Comparison of ENCODE assay signal across 8 cellular contexts in the genomic region with DNA sequence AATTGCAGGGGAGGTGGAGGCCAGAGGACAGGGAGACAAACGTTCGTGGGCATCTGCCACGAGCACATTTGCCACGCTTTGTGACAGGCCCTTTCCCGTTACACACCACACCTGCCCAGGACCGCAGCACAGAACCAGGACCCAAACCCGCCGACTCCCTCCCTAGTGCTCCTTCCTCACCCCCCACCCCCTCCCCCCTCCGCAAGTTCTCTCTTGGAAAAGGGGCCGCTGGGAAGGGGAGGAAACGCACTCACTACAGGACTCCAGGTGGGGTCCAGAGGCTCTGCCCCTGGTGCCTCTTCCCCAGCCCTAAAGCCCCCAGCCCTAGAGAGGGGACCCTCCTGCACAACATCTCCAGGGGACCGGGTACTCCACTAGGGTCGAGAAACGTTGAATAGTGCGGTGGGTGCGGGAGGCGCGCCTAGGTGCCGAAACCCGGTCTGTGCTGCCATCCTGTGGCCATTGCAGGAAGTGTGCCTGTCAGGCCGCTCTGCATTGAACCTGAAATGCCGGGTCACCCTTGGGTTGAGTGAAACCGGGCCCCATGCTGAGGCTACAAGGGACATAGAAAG. TPM values are rescaled to one million over a fixed set of nuclear protein-coding genes. Genes with fewer than 3 reads are reported as not detected.
DNase-seq lines count a peak whose midpoint lies in the region; ATAC-seq and TF ChIP-seq lines count a peak whose summit lies in the region.

No MANE protein-coding gene starts in this region.

- peak overlapping the region; percentile 95 for H3K4me2 ChIP-seq in GM23248 (ENCODE audit: unreplicated experiment)

- H3K4me1 ChIP-seq in GM23248 (ENCODE audit: insufficient read depth) = peaks cover 5% of the 10 kb centered on the region
- peaks cover 5% of the 10 kb centered on the region for H3K4me1 ChIP-seq in cardiac muscle cell (ENCODE audit: low read depth)

- H3K9me3 ChIP-seq in GM23248 (ENCODE audit: low read depth) (no peaks in the 10 kb centered on the region), cardiac muscle cell (ENCODE audit: low read depth) (no peaks in the 10 kb centered on the region)

- H3K36me3 Mint-ChIP-seq in activated naive CD4-positive, alpha-beta T cell treated with anti-CD3 and anti-CD28 coated beads, Interleukin-2, amount 50 U/mL, for 72 hours = no peaks in the 10 kb centered on the region
- H3K36me3 Mint-ChIP-seq in type B pancreatic cell = no peaks in the 10 kb centered on the region

- peak overlapping the region; percentile 99 for H2AFZ ChIP-seq in GM23248

- in situ Hi-C loops in GM23248 (cut with MboI) = loop anchor here (10.0 to 25.0 kb wide), 3 partner anchors 329 to 1054 kb away; no protein-coding TSS in a partner anchor

- H3K9ac ChIP-seq in GM23248 = peak overlapping the region; percentile 68

- no peaks in the 10 kb centered on the region for H4K20me1 ChIP-seq in GM23248 (ENCODE audit: insufficient read depth)

- no peaks in the 10 kb centered on the region for H3K79me2 ChIP-seq in GM23248 (ENCODE audit: insufficient read depth)

- DNase-seq in DMS114 treated with DMSO at 0.1 percent for 48 hours (lab: John Stamatoyannopoulos, UW; ENCODE audit: unreplicated experiment) = peak; percentile 51
- DNase-seq in GM23248 = peak; percentile 82
- peak; percentile 74 for DNase-seq in MV-4-11 (lab: John Stamatoyannopoulos, UW)
- DNase-seq in activated naive CD4-positive, alpha-beta T cell treated with anti-CD3 and anti-CD28 coated beads, Interleukin-2, amount 50 U/mL, for 72 hours (ENCODE audit: low spot score in 2 of 2) = peak; percentile 85 to 90
- peak; percentile 77 to 86 for DNase-seq in cardiac muscle cell (ENCODE audit: low read depth in 1 of 2, low spot score in 1 of 2)
- peak; percentile 71 for DNase-seq in pons (ENCODE audit: low spot score)
- peak; percentile 88 for DNase-seq in type B pancreatic cell (ENCODE audit: extremely low spot score, unreplicated experiment)

- WGBS in GM23248 (ENCODE audit: low coverage in 1 of 2, low lambda C conversion rate in 2 of 2, missing lambda C conversion rate in 2 of 2), 2 experiments = 2% methylated on average over 21 to 23 of the region's 23 CpGs

- peak overlapping the region; percentile 56 for H3K27ac ChIP-seq in GM23248
- H3K27ac ChIP-seq in cardiac muscle cell = no peak overlapping the region

- peak; percentile 94 for TF ChIP-seq CTCF in cardiac muscle cell (IDR thresholded peaks at IDR 0.05; ENCODE audit: low read depth, low read length)
- peak; percentile 96 for TF ChIP-seq CTCF in type B pancreatic cell (conservative IDR thresholded peaks at IDR 0.05)

- ATAC-seq in SK-N-SH treated with all-trans-retinoic acid at 6 μM for 48 hours = peak; percentile 81
- peak; percentile 51 to 59 for ATAC-seq in activated naive CD4-positive, alpha-beta T cell treated with anti-CD3 and anti-CD28 coated beads, Interleukin-2, amount 50 U/mL, for 72 hours

- H3K4me1 Mint-ChIP-seq in type B pancreatic cell (ENCODE audit: unreplicated experiment) = peaks cover 30% of the 10 kb centered on the region

- peak overlapping the region in 1 of 2 donors; percentile 94 for H3K27ac Mint-ChIP-seq in activated naive CD4-positive, alpha-beta T cell treated with anti-CD3 and anti-CD28 coated beads, Interleukin-2, amount 50 U/mL, for 72 hours
- H3K27ac Mint-ChIP-seq in type B pancreatic cell = peak overlapping the region; percentile 98

- no peaks in the 10 kb centered on the region for H3K9me3 Mint-ChIP-seq in activated naive CD4-positive, alpha-beta T cell treated with anti-CD3 and anti-CD28 coated beads, Interleukin-2, amount 50 U/mL, for 72 hours
- no peaks in the 10 kb centered on the region for H3K9me3 Mint-ChIP-seq in type B pancreatic cell

- H3K9me2 ChIP-seq in GM23248 (ENCODE audit: insufficient read depth) = no peaks in the 10 kb centered on the region

- H3F3A ChIP-seq in GM23248 (ENCODE audit: insufficient read depth) = peaks cover 7% of the 10 kb centered on the region; the same call in 1 of the 2 replicates

- H3K4me3 Mint-ChIP-seq in type B pancreatic cell = peak overlapping the region; percentile 90

- H3K4me3 ChIP-seq in GM23248 (peak overlapping the region; percentile 74), cardiac muscle cell (peak overlapping the region; percentile 14)

- H3K27me3 ChIP-seq in GM23248 (replicated peaks; ENCODE audit: insufficient read depth) = no peaks in the 10 kb centered on the region
- H3K27me3 ChIP-seq in cardiac muscle cell = no peaks in the 10 kb centered on the region

- H3K36me3 ChIP-seq in GM23248 (ENCODE audit: low read depth) (no peaks in the 10 kb centered on the region), cardiac muscle cell (no peaks in the 10 kb centered on the region)

- no peaks in the 10 kb centered on the region for H3K27me3 Mint-ChIP-seq in type B pancreatic cell

TF ChIP-seq in SK-N-SH treated with all-trans-retinoic acid at 6 μM for 48 hours, 23 proteins besides CTCF, POLR2A, EP300 and RAD21 (continues in another document):
- no peak for TF ChIP-seq ZFP3 (CRISPR knock-in tag; IDR thresholded peaks at IDR 0.05)
- TF ChIP-seq ZFP30 (CRISPR knock-in tag; IDR thresholded peaks at IDR 0.05) = no peak
- TF ChIP-seq SNAI2 (CRISPR knock-in tag; IDR thresholded peaks at IDR 0.05) = no peak
- TF ChIP-seq ESRRG (CRISPR knock-in tag; IDR thresholded peaks at IDR 0.05) = no peak
- TF ChIP-seq PATZ1 (CRISPR knock-in tag; IDR thresholded peaks at IDR 0.05; ENCODE audit: borderline replicate concordance) = no peak
- no peak for TF ChIP-seq ZNF565 (CRISPR knock-in tag; conservative IDR thresholded peaks at IDR 0.05; ENCODE audit: low read depth)
- no peak for TF ChIP-seq ZC3H10 (CRISPR knock-in tag; IDR thresholded peaks at IDR 0.05)
- TF ChIP-seq GLIS3 (CRISPR knock-in tag; IDR thresholded peaks at IDR 0.05) = no peak
- TF ChIP-seq, protein P1, sequence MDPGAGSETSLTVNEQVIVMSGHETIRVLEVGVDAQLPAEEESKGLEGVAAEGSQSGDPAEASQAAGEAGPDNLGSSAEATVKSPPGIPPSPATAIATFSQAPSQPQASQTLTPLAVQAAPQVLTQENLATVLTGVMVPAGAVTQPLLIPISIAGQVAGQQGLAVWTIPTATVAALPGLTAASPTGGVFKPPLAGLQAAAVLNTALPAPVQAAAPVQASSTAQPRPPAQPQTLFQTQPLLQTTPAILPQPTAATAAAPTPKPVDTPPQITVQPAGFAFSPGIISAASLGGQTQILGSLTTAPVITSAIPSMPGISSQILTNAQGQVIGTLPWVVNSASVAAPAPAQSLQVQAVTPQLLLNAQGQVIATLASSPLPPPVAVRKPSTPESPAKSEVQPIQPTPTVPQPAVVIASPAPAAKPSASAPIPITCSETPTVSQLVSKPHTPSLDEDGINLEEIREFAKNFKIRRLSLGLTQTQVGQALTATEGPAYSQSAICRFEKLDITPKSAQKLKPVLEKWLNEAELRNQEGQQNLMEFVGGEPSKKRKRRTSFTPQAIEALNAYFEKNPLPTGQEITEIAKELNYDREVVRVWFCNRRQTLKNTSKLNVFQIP (CRISPR knock-in tag; IDR thresholded peaks at IDR 0.05; ENCODE audit: borderline replicate concordance, low read depth) = no peak
- no peak for TF ChIP-seq TCF4 (CRISPR knock-in tag; IDR thresholded peaks at IDR 0.05; ENCODE audit: borderline replicate concordance)
- no peak for TF ChIP-seq ZNF70 (CRISPR knock-in tag; IDR thresholded peaks at IDR 0.05)

RNA-seq across cellular contexts. Expression of gene EIF1, which starts 21.9 kb away (rescaled TPM):
- total RNA-seq in GM23248 (2014; rRNA removed; shearing (Covaris generic)) = 98.1 and 113 TPM in 2 replicates
- 1,585 and 1,606 TPM in 2 replicates for polyA plus RNA-seq in GM23248 (2016; fragmentation: Nextera tagmentation; extraction: Ambion mirVana)
- total RNA-seq in activated naive CD4-positive, alpha-beta T cell treated with anti-CD3 and anti-CD28 coated beads, Interleukin-2, amount 50 U/mL, for 72 hours = 1,000 to 10,000 TPM in 1 of 2 donors, 100 to 1,000 TPM in 1; 899 to 1,106 TPM
- total RNA-seq in cardiac muscle cell = 153 and 285 TPM in 2 replicates
- 726 and 784 TPM in 2 replicates for polyA plus RNA-seq in cardiac muscle cell
- total RNA-seq in type B pancreatic cell (ENCODE audit: low replicate concordance) = 677 and 972 TPM in 2 replicates

RNA-seq across cellular contexts. Expression of gene KRT17, which starts 42.4 kb away (rescaled TPM):
- 0.51 and 3.8 TPM in 2 replicates for total RNA-seq in GM23248 (2014; rRNA removed; shearing (Covaris generic))
- polyA plus RNA-seq in GM23248 (2016; fragmentation: Nextera tagmentation; extraction: Ambion mirVana) (1.4 and 1.8 TPM in 2 replicates), cardiac muscle cell (1.2 TPM in 1 of 2 replicates, not detected in the other)
- under 1 TPM in 1 of 2 donors, not detected in 1; 0.50 TPM for total RNA-seq in activated naive CD4-positive, alpha-beta T cell treated with anti-CD3 and anti-CD28 coated beads, Interleukin-2, amount 50 U/mL, for 72 hours
- total RNA-seq in cardiac muscle cell (not detected in 2 replicates), type B pancreatic cell (ENCODE audit: low replicate concordance) (512 and 3,327 TPM in 2 replicates)

RNA-seq across cellular contexts. Expression of gene GAST, which starts 45.3 kb away (rescaled TPM):
- not detected in 2 replicates for total RNA-seq in GM23248 (2014; rRNA removed; shearing (Covaris generic))
- not detected in 2 replicates for polyA plus RNA-seq in GM23248 (2016; fragmentation: Nextera tagmentation; extraction: Ambion mirVana)
- not detected for total RNA-seq in activated naive CD4-positive, alpha-beta T cell treated with anti-CD3 and anti-CD28 coated beads, Interleukin-2, amount 50 U/mL, for 72 hours
- not detected in 2 replicates for total RNA-seq in cardiac muscle cell
- not detected in 2 replicates for polyA plus RNA-seq in cardiac muscle cell
- total RNA-seq in type B pancreatic cell (ENCODE audit: low replicate concordance) = 119 and 193 TPM in 2 replicates

RNA-seq across cellular contexts. Expression of gene KRT16, which starts 54.2 kb away (rescaled TPM):
- total RNA-seq in GM23248 (2014; rRNA removed; shearing (Covaris generic)) = 0.38 and 2.5 TPM in 2 replicates
- polyA plus RNA-seq in GM23248 (2016; fragmentation: Nextera tagmentation; extraction: Ambion mirVana) (0.90 and 1.2 TPM in 2 replicates), cardiac muscle cell (0.16 TPM in 1 of 2 replicates, not detected in the other)
- not detected for total RNA-seq in activated naive CD4-positive, alpha-beta T cell treated with anti-CD3 and anti-CD28 coated beads, Interleukin-2, amount 50 U/mL, for 72 hours
- total RNA-seq in cardiac muscle cell (not detected in 2 replicates), type B pancreatic cell (ENCODE audit: low replicate concordance) (1.5 and 9.2 TPM in 2 replicates)

Comparison
In these comparisons a context has a peak if more than half of its experiments do, and no peak if none do; other contexts are left out.
1. RNA of gene KRT17, which starts 42.4 kb away (total RNA-seq): 512 to 3,327 TPM in type B pancreatic cell; 0.51 to 3.8 TPM in GM23248, 0.50 TPM in activated naive CD4-positive, alpha-beta T cell treated with anti-CD3 and anti-CD28 coated beads, Interleukin-2, amount 50 U/mL, for 72 hours and not detected in cardiac muscle cell; every median in the first group is over 100 times any median in the second.
2. RNA of gene GAST, which starts 45.3 kb away (total RNA-seq): 119 to 193 TPM in type B pancreatic cell; not detected in GM23248, not detected in activated naive CD4-positive, alpha-beta T cell treated with anti-CD3 and anti-CD28 coated beads, Interleukin-2, amount 50 U/mL, for 72 hours and not detected in cardiac muscle cell; every median in the first group is over 100 times any median in the second.
3. Peak in every context shown above with its lines, with median percentiles within 50 percentile points of each other: DNase-seq.